ENCODE assay signal across 18 cellular contexts in the genomic region with DNA sequence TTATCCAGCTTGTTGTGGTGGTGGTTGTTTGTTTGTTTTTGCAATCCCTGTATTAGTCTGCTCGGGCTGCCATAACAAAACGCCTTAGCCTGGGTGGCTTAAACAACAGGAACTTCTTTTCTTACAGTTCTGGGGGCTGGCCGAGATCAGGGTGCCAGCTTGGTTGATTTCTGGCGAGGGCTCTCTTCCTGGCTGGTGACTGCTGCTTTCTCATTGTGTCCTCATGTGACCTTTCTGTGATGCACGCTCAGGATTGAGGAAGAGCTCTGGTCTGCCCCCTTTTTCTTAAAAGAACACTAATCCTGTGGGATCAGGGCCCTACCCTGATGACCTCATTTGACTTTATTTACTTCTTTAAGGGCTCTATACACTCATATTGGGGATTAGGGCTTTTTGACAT.
DNase-seq lines count a peak whose midpoint lies in the region; ATAC-seq and TF ChIP-seq lines count a peak whose summit lies in the region.
"Had no signal": no experiment of that assay in that cellular context is flagged by ENCODE, and none has a peak within 500 bp of the region (broad histone marks: within the 10 kb centered on the region; RNA-seq: fewer than 3 reads in every experiment).

No MANE protein-coding gene starts in this region.

- H3F3A ChIP-seq in smooth muscle cell (ENCODE audit: low read depth) = no peaks in the 10 kb centered on the region

- ATAC-seq in Right ventricle myocardium superior (ENCODE audit: poor library complexity) (peak; percentile 63), psoas muscle (no peak)
- ATAC-seq: SK-N-SH treated with all-trans-retinoic acid at 6 μM for 48 hours had no signal

- intact Hi-C loops in Right ventricle myocardium superior (cut with DNase I) (no loop called here), cardiac septum (cut with DNase I) (no loop called here), psoas muscle (cut with DNase I) (no loop called here)

- H3K9me3 ChIP-seq in smooth muscle cell (replicated peaks; ENCODE audit: low read depth) (no peaks in the 10 kb centered on the region), psoas muscle (no peaks in the 10 kb centered on the region)
- H3K9me3 ChIP-seq: breast epithelium, stomach had no signal

- no peak overlapping the region for H3K4me2 ChIP-seq in smooth muscle cell

- no peaks in the 10 kb centered on the region for H3K4me1 ChIP-seq in smooth muscle cell (ENCODE audit: low read depth)
- no peaks in the 10 kb centered on the region for H3K4me1 ChIP-seq in psoas muscle
- H3K4me1 ChIP-seq: breast epithelium, stomach had no signal

- WGBS in smooth muscle cell (ENCODE audit: low lambda C conversion rate) = 62% methylated on average over 5 of the region's 5 CpGs
- 16 to 34% (median 33%) methylated on average over 5 of the region's 5 CpGs for WGBS in psoas muscle, 3 donors

- H3K36me3 ChIP-seq in smooth muscle cell (ENCODE audit: low read depth) (no peaks in the 10 kb centered on the region), psoas muscle (ENCODE audit: insufficient read depth in 1 of 2, low read depth in 1 of 2) (no peaks in the 10 kb centered on the region), H7 (replicated peaks; ENCODE audit: control insufficient read depth, insufficient read depth, low read length) (no peaks in the 10 kb centered on the region)
- H3K36me3 ChIP-seq: breast epithelium, stomach had no signal

- H4K20me1 ChIP-seq in smooth muscle cell (ENCODE audit: low read depth) = no peaks in the 10 kb centered on the region

- H3K27me3 ChIP-seq in smooth muscle cell (ENCODE audit: low read depth) (no peaks in the 10 kb centered on the region), psoas muscle (ENCODE audit: insufficient read depth in 3 of 3, low read length in 2 of 3) (no peaks in the 10 kb centered on the region), H7 (ENCODE audit: control insufficient read depth, insufficient read depth, low read length) (no peaks in the 10 kb centered on the region)
- H3K27me3 ChIP-seq: breast epithelium, dorsolateral prefrontal cortex, stomach had no signal

- DNase-seq in Right ventricle myocardium superior (no peak), cardiac septum (ENCODE audit: low spot score) (no peak), NCI-H82 treated with DMSO at 0.1 percent for 48 hours (lab: John Stamatoyannopoulos, UW; ENCODE audit: unreplicated experiment) (peak; percentile 22), epithelial cell of esophagus (ENCODE audit: low read depth) (peak; percentile 8), smooth muscle cell (lab: John Stamatoyannopoulos, UW; ENCODE audit: unreplicated experiment) (no peak), psoas muscle (no peak), mesenteric fat pad (ENCODE audit: low spot score) (no peak), H7 (no peak)
- DNase-seq: activated CD4-positive, alpha-beta T cell treated with anti-CD3 and anti-CD28 coated beads, Interleukin-2, amount 50 U/mL, for 48 hours; activated naive CD8-positive, alpha-beta T cell treated with anti-CD3 and anti-CD28 coated beads, Interleukin-2, amount 10 ng/mL, durations not matched to agents 7 days and 5 days; dorsolateral prefrontal cortex; hypothalamus; midbrain; NCI-H2029; stomach had no signal

- no peak for TF ChIP-seq CTCF in epithelial cell of esophagus (IDR thresholded peaks at IDR 0.05; ENCODE audit: insufficient read depth, low read depth, low read length, missing control alignments)
- no peak for TF ChIP-seq CTCF in smooth muscle cell (IDR thresholded peaks at IDR 0.05; ENCODE audit: borderline replicate concordance, insufficient read depth, poor library complexity, severe bottlenecking)
- TF ChIP-seq CTCF in psoas muscle (IDR thresholded peaks at IDR 0.05) = no peak

- no peak overlapping the region for H3K9ac ChIP-seq in smooth muscle cell (ENCODE audit: low read depth)

- H2AFZ ChIP-seq in smooth muscle cell (ENCODE audit: low read depth) = peak overlapping the region; percentile 65

- H3K79me2 ChIP-seq in smooth muscle cell (ENCODE audit: low read depth) = no peaks in the 10 kb centered on the region

- no peak overlapping the region for H3K4me3 ChIP-seq in epithelial cell of esophagus (ENCODE audit: low read length)
- H3K4me3 ChIP-seq in smooth muscle cell = no peak overlapping the region
- H3K4me3 ChIP-seq in psoas muscle = no peak overlapping the region
- no peak overlapping the region for H3K4me3 ChIP-seq in H7 (ENCODE audit: insufficient read depth, low read depth, low read length)
- H3K4me3 ChIP-seq: breast epithelium, dorsolateral prefrontal cortex, stomach had no signal

- H3K27ac ChIP-seq in smooth muscle cell (ENCODE audit: low read depth) (no peak overlapping the region), psoas muscle (no peak overlapping the region)
- H3K27ac ChIP-seq: breast epithelium, C4-2B, dorsolateral prefrontal cortex, stomach had no signal

Comparison
In these comparisons a context has a peak if more than half of its experiments do, and no peak if none do; other contexts are left out.
1. DNase-seq: peak in NCI-H82 treated with DMSO at 0.1 percent for 48 hours (single experiment) and epithelial cell of esophagus (single experiment); none in Right ventricle myocardium superior (single experiment), cardiac septum (single experiment), smooth muscle cell (single experiment), psoas muscle (0 of 2), mesenteric fat pad (single experiment) and H7 (single experiment).